In the genomic region with DNA sequence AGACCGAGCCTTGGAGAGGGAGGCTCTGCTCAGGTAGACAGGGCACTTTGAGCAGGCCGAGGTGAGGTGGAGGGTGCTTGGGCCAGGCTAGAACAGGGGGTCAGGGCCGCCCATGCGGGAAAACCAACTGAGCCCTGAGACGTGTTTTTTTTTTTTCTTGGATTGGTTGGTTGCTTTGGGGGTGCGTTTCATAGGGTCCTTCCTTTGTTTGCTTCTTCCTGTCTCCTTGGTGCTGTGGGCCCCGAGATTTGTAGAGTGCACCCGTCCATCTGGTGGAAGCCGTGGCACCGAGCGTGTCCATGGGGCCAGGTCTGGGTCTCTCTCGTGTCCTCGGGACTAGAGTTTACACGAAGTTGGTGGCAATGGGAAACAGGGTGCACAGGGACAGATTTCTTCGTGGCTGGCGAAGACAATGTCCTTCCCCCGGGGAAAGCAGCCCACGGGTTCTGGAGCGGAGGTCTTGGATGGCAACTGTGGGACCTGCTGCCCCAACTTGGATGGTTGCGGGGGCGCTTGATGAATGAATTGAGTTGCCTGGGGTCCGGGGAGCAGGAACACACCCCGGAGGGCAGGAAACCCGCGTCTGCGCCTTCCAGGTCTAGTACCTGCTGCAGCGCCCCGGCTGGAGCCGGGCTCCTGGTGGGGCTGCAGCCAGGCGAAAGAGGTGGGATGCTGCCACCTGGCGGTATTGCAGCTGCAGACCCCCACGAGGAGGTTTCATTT, we compare ENCODE assay signal across 8 cellular contexts.
A peak's percentile ranks its signal among the peaks of the same experiment; 100 is the strongest.
DNase-seq lines count a peak whose midpoint lies in the region; ATAC-seq and TF ChIP-seq lines count a peak whose summit lies in the region.
"Not testable (repeated sequence)": the region's sequence is repeated elsewhere in the genome, so short reads cannot be mapped to it uniquely, and the experiment has no call there.

No MANE protein-coding gene starts in this region.

- not testable (repeated sequence) for H3K4me3 Mint-ChIP-seq in WTC11; activated naive CD8-positive, alpha-beta T cell treated with anti-CD3 and anti-CD28 coated beads, Interleukin-2, amount 50 U/mL, for 24 hours

- not testable (repeated sequence) for BruUV-seq in Panc1 (replicated peaks; lab: Mats Ljungman, UMichigan)

- not testable (repeated sequence) for H4K20me1 ChIP-seq in Karpas-422 (ENCODE audit: insufficient read depth, low read depth, low read length)

- POLR2A ChIA-PET in Panc1 (lab: Charles Lee); WTC11 (lab: Charles Lee): not testable (repeated sequence)

- TF ChIP-seq CTCF in Panc1 (IDR thresholded peaks at IDR 0.05) (peak; percentile 54), WTC11 (IDR thresholded peaks at IDR 0.05) (0 out of 2 replicates have a peak, but pooled peaks have one; percentile 15)

- H3K36me3 Mint-ChIP-seq in WTC11, result peaks cover 50% of the 10 kb centered on the region
- not testable (repeated sequence) for H3K36me3 Mint-ChIP-seq in activated naive CD8-positive, alpha-beta T cell treated with anti-CD3 and anti-CD28 coated beads, Interleukin-2, amount 50 U/mL, for 24 hours (ENCODE audit: low read depth)

- not testable (repeated sequence) for H3K4me3 ChIP-seq in Karpas-422 (ENCODE audit: low read length); Panc1 (ENCODE audit: low read depth in 2 of 2, low read length in 2 of 2)

- H3K4me1 ChIP-seq in Karpas-422 (ENCODE audit: low read length); Panc1 (ENCODE audit: control insufficient read depth, insufficient read depth, low read length): not testable (repeated sequence)

- peaks cover 20% of the 10 kb centered on the region for H3K9me3 ChIP-seq in Karpas-422 (ENCODE audit: low read length)
- H3K9me3 ChIP-seq in Panc1 (ENCODE audit: control insufficient read depth, insufficient read depth, low read depth, low read length), result not testable (repeated sequence)

- H3K27me3 Mint-ChIP-seq in WTC11 (ENCODE audit: low read depth), result peaks cover 18% of the 10 kb centered on the region
- not testable (repeated sequence) for H3K27me3 Mint-ChIP-seq in activated naive CD8-positive, alpha-beta T cell treated with anti-CD3 and anti-CD28 coated beads, Interleukin-2, amount 50 U/mL, for 24 hours

- not testable (repeated sequence) for ATAC-seq in Panc1; WTC11; activated naive CD8-positive, alpha-beta T cell treated with anti-CD3 and anti-CD28 coated beads, Interleukin-2, amount 50 U/mL, for 24 hours

- peaks cover 48% of the 10 kb centered on the region for H3K9me3 Mint-ChIP-seq in WTC11
- H3K9me3 Mint-ChIP-seq in activated naive CD8-positive, alpha-beta T cell treated with anti-CD3 and anti-CD28 coated beads, Interleukin-2, amount 50 U/mL, for 24 hours, result peaks cover 25% of the 10 kb centered on the region

- H3K9me2 ChIP-seq in Karpas-422 (replicated peaks; ENCODE audit: insufficient read depth, low read length), result not testable (repeated sequence)

- H3K79me2 ChIP-seq in Karpas-422 (ENCODE audit: low read length), result not testable (repeated sequence)

- intact Hi-C loops in Panc1 (cut with micrococcal nuclease; ENCODE audit: unreplicated experiment), result not testable (repeated sequence)

- not testable (repeated sequence) for H3K27ac ChIP-seq in Karpas-422 (ENCODE audit: low read length); Panc1 (ENCODE audit: low read length)

- H3K9ac ChIP-seq in Karpas-422 (ENCODE audit: low read length), result not testable (repeated sequence)

- not testable (repeated sequence) for H2AFZ ChIP-seq in Karpas-422 (ENCODE audit: low read length)

- not testable (repeated sequence) for H3K4me1 Mint-ChIP-seq in WTC11; activated naive CD8-positive, alpha-beta T cell treated with anti-CD3 and anti-CD28 coated beads, Interleukin-2, amount 50 U/mL, for 24 hours

- not testable (repeated sequence) for H3K27me3 ChIP-seq in Karpas-422 (ENCODE audit: low read length); Panc1 (ENCODE audit: control insufficient read depth, insufficient read depth, low read length)

- DNase-seq in COLO829 (ENCODE audit: low spot score) (peak; percentile 39), H4 (ENCODE audit: low spot score) (peak; percentile 38), Karpas-422 (peak; percentile 82), WTC11 (ENCODE audit: low spot score) (peak; percentile 41), iPS DF 4.7 (ENCODE audit: extremely low read depth, low spot score) (peak; percentile 0)
- DNase-seq in Panc1 (ENCODE audit: low read depth, low spot score), result not testable (repeated sequence)
- peak; percentile 47 for DNase-seq in activated naive CD8-positive, alpha-beta T cell treated with anti-CD3 and anti-CD28 coated beads, Interleukin-2, amount 50 U/mL, for 24 hours
- DNase-seq in stimulated activated CD4-positive, alpha-beta T cell treated with anti-CD3 and anti-CD28 coated beads, Interleukin-4, amount 100 ng/mL, for 48 hours (ENCODE audit: low read depth in 2 of 2), result peak; percentile 2 to 21

- not testable (repeated sequence) for H3K4me2 ChIP-seq in Karpas-422 (ENCODE audit: low read depth, low read length, poor library complexity, severe bottlenecking)

- not testable (repeated sequence) for H3K27ac Mint-ChIP-seq in WTC11; activated naive CD8-positive, alpha-beta T cell treated with anti-CD3 and anti-CD28 coated beads, Interleukin-2, amount 50 U/mL, for 24 hours

- CTCF ChIA-PET in Panc1 (lab: Charles Lee); WTC11 (lab: Charles Lee): not testable (repeated sequence)

- in situ Hi-C loops in Panc1 (cut with HindIII; ENCODE audit: low pct_unique_long_range_greater_than_20kb, low sequenced_read_pairs), result not testable (repeated sequence)

- H3K36me3 ChIP-seq in Karpas-422 (ENCODE audit: insufficient read depth, low read length); Panc1 (ENCODE audit: control insufficient read depth, insufficient read depth, low read length): not testable (repeated sequence)
